25 cellular contexts compared by ENCODE assay signal in the genomic region with DNA sequence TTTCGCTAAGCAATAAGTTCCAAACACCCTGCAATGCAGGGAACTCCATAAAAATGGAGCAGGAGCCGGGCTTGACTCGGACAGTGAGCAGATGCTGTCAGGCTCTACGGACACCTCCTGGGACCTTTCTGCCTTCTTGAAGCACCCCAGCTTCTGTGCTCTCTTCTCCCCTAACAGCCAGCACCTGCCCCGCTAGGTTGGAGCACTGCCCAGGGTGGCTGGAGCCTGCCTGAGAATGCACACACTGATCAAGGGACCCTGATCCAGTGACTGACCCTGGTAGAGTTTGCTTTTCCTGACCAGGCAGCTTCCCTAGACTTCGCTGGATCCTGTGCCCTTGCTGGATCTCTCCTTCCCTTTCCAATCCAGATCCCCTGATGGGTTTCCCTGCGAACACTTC.
"Had no signal": no experiment of that assay in that cellular context is flagged by ENCODE, and none has a peak within 500 bp of the region (broad histone marks: within the 10 kb centered on the region; RNA-seq: fewer than 3 reads in every experiment).

No MANE protein-coding gene starts in this region.

- H3K4me3 Mint-ChIP-seq: dendritic cell treated with granulocyte-macrophage colony-stimulating factor and Interleukin-4, amounts not matched to agents 40 ng/mL and 50 ng/mL, for 4 days; endodermal cell; memory B cell; natural killer cell treated with Interleukin-12 subunit alpha and Interleukin-12 subunit beta and Interleukin-15 and Interleukin-18, amount 100 ng/mL, for 72 hours; neural crest cell; stimulated activated effector memory CD8-positive, alpha-beta T cell treated with anti-CD3 and anti-CD28 coated beads, Interleukin-12 subunit alpha, Interleukin-12 subunit beta, amount 100 ng/mL, for 72 hours; type B pancreatic cell had no signal

- H3K4me3 ChIP-seq: gastrocnemius medialis, lung, prostate gland, right atrium auricular region, sigmoid colon, stomach, thyroid gland had no signal

- H3K27ac ChIP-seq: epithelial cell of prostate, gastrocnemius medialis, prostate gland, right atrium auricular region, sigmoid colon, stomach, thyroid gland had no signal

- H3K27me3 ChIP-seq: gastrocnemius medialis, right atrium auricular region, sigmoid colon, stomach, thyroid gland had no signal

- H3K9me3 Mint-ChIP-seq: dendritic cell treated with granulocyte-macrophage colony-stimulating factor and Interleukin-4, amounts not matched to agents 40 ng/mL and 50 ng/mL, for 4 days; endodermal cell; memory B cell; natural killer cell treated with Interleukin-12 subunit alpha and Interleukin-12 subunit beta and Interleukin-15 and Interleukin-18, amount 100 ng/mL, for 72 hours; neural crest cell; type B pancreatic cell had no signal

- H3K36me3 ChIP-seq: gastrocnemius medialis, prostate gland, right atrium auricular region, sigmoid colon, stomach, thyroid gland had no signal

- H3K4me1 ChIP-seq: gastrocnemius medialis, prostate gland, right atrium auricular region, sigmoid colon, stomach, thyroid gland had no signal

- H3K27ac Mint-ChIP-seq: dendritic cell treated with granulocyte-macrophage colony-stimulating factor and Interleukin-4, amounts not matched to agents 40 ng/mL and 50 ng/mL, for 4 days; endodermal cell; memory B cell; stimulated activated effector memory CD8-positive, alpha-beta T cell treated with anti-CD3 and anti-CD28 coated beads, Interleukin-12 subunit alpha, Interleukin-12 subunit beta, amount 100 ng/mL, for 72 hours; type B pancreatic cell had no signal

- DNase-seq: effector CD8-positive, alpha-beta T cell; endodermal cell; foreskin fibroblast; gastrocnemius medialis; head of caudate nucleus; nucleus accumbens; sigmoid colon; stimulated activated CD4-positive, alpha-beta T cell treated with anti-CD3 and anti-CD28 coated beads, Interleukin-2, amount 100 ng/mL, for 24 hours; stimulated activated CD4-positive, alpha-beta T cell treated with anti-CD3 and anti-CD28 coated beads, Interleukin-4, amount 100 ng/mL, for 24 hours; stimulated activated naive CD4-positive, alpha-beta T cell treated with Interleukin-2 at 50 U/mL for 16 hours; stomach; thyroid gland had no signal

- FAIRE-seq: keratinocyte had no signal

- ATAC-seq: esophagus mucosa; gastrocnemius medialis; left lobe of liver; natural killer cell treated with Interleukin-12 subunit alpha and Interleukin-12 subunit beta and Interleukin-15 and Interleukin-18, amount 100 ng/mL, for 72 hours had no signal

- H3K9me3 ChIP-seq: gastrocnemius medialis, prostate gland, right atrium auricular region, sigmoid colon, stomach, thyroid gland had no signal

- H3K27me3 Mint-ChIP-seq: dendritic cell treated with granulocyte-macrophage colony-stimulating factor and Interleukin-4, amounts not matched to agents 40 ng/mL and 50 ng/mL, for 4 days; memory B cell; natural killer cell treated with Interleukin-12 subunit alpha and Interleukin-12 subunit beta and Interleukin-15 and Interleukin-18, amount 100 ng/mL, for 72 hours; type B pancreatic cell had no signal

- H3K36me3 Mint-ChIP-seq: memory B cell, type B pancreatic cell had no signal

- H3K4me1 Mint-ChIP-seq: endodermal cell, memory B cell, neural crest cell had no signal
